1 cellular context compared by ENCODE assay signal in the genomic region with DNA sequence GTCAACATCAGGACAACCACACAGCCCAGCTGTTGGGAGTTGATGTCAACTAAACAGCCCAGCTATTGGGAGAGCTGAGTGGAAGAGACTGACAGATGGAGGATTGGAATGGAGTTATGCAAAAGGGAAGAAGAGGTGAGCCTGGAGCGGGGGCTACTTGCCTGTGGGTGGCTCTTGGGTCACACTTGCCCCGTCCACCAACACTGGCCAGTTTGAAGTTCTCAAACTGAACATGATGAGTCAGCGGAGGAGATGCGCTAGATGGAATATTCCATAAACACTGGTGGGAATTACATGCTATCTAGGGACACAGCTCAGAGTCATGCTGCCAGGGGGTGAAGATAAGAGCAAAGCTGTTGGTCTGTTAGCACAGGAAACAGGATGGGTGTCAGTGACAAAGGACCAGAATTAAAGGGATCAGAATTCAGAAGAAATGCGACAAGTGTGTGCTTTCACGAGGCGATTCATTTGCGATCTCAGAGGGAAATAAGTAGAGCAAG.
TF ChIP-seq lines count a peak whose summit lies in the region.

No MANE protein-coding gene starts in this region.

TF ChIP-seq in K562, 482 proteins besides CTCF, POLR2A, EP300 and RAD21 (continued from another document and continues in another):
- TF ChIP-seq, protein P1, sequence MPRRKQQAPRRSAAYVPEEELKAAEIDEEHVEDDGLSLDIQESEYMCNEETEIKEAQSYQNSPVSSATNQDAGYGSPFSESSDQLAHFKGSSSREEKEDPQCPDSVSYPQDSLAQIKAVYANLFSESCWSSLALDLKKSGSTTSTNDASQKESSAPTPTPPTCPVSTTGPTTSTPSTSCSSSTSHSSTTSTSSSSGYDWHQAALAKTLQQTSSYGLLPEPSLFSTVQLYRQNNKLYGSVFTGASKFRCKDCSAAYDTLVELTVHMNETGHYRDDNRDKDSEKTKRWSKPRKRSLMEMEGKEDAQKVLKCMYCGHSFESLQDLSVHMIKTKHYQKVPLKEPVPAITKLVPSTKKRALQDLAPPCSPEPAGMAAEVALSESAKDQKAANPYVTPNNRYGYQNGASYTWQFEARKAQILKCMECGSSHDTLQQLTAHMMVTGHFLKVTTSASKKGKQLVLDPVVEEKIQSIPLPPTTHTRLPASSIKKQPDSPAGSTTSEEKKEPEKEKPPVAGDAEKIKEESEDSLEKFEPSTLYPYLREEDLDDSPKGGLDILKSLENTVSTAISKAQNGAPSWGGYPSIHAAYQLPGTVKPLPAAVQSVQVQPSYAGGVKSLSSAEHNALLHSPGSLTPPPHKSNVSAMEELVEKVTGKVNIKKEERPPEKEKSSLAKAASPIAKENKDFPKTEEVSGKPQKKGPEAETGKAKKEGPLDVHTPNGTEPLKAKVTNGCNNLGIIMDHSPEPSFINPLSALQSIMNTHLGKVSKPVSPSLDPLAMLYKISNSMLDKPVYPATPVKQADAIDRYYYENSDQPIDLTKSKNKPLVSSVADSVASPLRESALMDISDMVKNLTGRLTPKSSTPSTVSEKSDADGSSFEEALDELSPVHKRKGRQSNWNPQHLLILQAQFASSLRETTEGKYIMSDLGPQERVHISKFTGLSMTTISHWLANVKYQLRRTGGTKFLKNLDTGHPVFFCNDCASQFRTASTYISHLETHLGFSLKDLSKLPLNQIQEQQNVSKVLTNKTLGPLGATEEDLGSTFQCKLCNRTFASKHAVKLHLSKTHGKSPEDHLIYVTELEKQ (CRISPR knock-in tag; IDR thresholded peaks at IDR 0.05) = no peak
- TF ChIP-seq CBFA2T3 (IDR thresholded peaks at IDR 0.05) (peak; percentile 99), RNF2 (IDR thresholded peaks at IDR 0.05) (peak; percentile 98), CEBPG (CRISPR knock-in tag; IDR thresholded peaks at IDR 0.05) (peak; percentile 27; the same call in 1 of the 2 replicates), CEBPG (tag; conservative IDR thresholded peaks at IDR 0.05 in 1 of 2, IDR thresholded peaks at IDR 0.05 in 1 of 2) (peak; percentile 21 to 42; a peak in 1 of 4 replicates), ILK (tag; IDR thresholded peaks at IDR 0.05; ENCODE audit: borderline replicate concordance, low read depth) (no peak), U2AF1 (optimal IDR thresholded peaks at IDR 0.05; ENCODE audit: low read depth, low read length) (no peak), PYGO2 (tag; IDR thresholded peaks at IDR 0.05) (no peak), RBM22 (IDR thresholded peaks at IDR 0.05; ENCODE audit: low read depth, low read length, poor library complexity, severe bottlenecking) (no peak), CBFB (CRISPR knock-in tag; IDR thresholded peaks at IDR 0.05) (no peak), ZNF584 (CRISPR knock-in tag; IDR thresholded peaks at IDR 0.05; ENCODE audit: low read depth) (peak; percentile 42; the same call in 1 of the 2 replicates), ZNF212 (CRISPR knock-in tag; IDR thresholded peaks at IDR 0.05) (no peak), OTX1 (CRISPR knock-in tag; IDR thresholded peaks at IDR 0.05) (no peak), ZC3H11A (IDR thresholded peaks at IDR 0.05; ENCODE audit: low read depth, low read length) (no peak), ZSCAN29 (IDR thresholded peaks at IDR 0.05) (no peak), ZBTB7A (IDR thresholded peaks at IDR 0.05; ENCODE audit: borderline replicate concordance, control insufficient read depth, low read depth, low read length) (no peak; the same call in 1 of the 2 replicates), SNRNP70 (optimal IDR thresholded peaks at IDR 0.05; ENCODE audit: low read depth, low read length) (no peak), RUNX1 (IDR thresholded peaks at IDR 0.05; ENCODE audit: low read depth) (0 out of 2 replicates have a peak, but pooled peaks have one; percentile 64), CBX8 (IDR thresholded peaks at IDR 0.05; ENCODE audit: borderline replicate concordance, extremely low read depth, low read depth, low read length, poor library complexity, severe bottlenecking) (no peak), HMG20A (CRISPR knock-in tag; conservative IDR thresholded peaks at IDR 0.05) (no peak), CBFA2T2 (conservative IDR thresholded peaks at IDR 0.05) (peak; percentile 97), HMGN3 (IDR thresholded peaks at IDR 0.05; ENCODE audit: borderline replicate concordance, extremely low read depth, insufficient read length, low read depth, low read length) (peak; percentile 48), KAT7 (CRISPR knock-in tag; IDR thresholded peaks at IDR 0.05; ENCODE audit: borderline replicate concordance) (peak; percentile 39; the same call in 1 of the 2 replicates), MCM3 (IDR thresholded peaks at IDR 0.05) (no peak), PML (IDR thresholded peaks at IDR 0.05; ENCODE audit: low read length) (peak; percentile 94), ESRRB (CRISPR knock-in tag; IDR thresholded peaks at IDR 0.05; ENCODE audit: borderline replicate concordance) (no peak), ZNF239 (CRISPR knock-in tag; IDR thresholded peaks at IDR 0.05) (no peak)
- TF ChIP-seq, protein P2, sequence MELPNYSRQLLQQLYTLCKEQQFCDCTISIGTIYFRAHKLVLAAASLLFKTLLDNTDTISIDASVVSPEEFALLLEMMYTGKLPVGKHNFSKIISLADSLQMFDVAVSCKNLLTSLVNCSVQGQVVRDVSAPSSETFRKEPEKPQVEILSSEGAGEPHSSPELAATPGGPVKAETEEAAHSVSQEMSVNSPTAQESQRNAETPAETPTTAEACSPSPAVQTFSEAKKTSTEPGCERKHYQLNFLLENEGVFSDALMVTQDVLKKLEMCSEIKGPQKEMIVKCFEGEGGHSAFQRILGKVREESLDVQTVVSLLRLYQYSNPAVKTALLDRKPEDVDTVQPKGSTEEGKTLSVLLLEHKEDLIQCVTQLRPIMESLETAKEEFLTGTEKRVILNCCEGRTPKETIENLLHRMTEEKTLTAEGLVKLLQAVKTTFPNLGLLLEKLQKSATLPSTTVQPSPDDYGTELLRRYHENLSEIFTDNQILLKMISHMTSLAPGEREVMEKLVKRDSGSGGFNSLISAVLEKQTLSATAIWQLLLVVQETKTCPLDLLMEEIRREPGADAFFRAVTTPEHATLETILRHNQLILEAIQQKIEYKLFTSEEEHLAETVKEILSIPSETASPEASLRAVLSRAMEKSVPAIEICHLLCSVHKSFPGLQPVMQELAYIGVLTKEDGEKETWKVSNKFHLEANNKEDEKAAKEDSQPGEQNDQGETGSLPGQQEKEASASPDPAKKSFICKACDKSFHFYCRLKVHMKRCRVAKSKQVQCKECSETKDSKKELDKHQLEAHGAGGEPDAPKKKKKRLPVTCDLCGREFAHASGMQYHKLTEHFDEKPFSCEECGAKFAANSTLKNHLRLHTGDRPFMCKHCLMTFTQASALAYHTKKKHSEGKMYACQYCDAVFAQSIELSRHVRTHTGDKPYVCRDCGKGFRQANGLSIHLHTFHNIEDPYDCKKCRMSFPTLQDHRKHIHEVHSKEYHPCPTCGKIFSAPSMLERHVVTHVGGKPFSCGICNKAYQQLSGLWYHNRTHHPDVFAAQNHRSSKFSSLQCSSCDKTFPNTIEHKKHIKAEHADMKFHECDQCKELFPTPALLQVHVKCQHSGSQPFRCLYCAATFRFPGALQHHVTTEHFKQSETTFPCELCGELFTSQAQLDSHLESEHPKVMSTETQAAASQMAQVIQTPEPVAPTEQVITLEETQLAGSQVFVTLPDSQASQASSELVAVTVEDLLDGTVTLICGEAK (IDR thresholded peaks at IDR 0.05) = no peak; the same call in 1 of the 2 replicates
- TF ChIP-seq, protein P2 (CRISPR knock-in tag; IDR thresholded peaks at IDR 0.05) = no peak
- TF ChIP-seq, protein P3, sequence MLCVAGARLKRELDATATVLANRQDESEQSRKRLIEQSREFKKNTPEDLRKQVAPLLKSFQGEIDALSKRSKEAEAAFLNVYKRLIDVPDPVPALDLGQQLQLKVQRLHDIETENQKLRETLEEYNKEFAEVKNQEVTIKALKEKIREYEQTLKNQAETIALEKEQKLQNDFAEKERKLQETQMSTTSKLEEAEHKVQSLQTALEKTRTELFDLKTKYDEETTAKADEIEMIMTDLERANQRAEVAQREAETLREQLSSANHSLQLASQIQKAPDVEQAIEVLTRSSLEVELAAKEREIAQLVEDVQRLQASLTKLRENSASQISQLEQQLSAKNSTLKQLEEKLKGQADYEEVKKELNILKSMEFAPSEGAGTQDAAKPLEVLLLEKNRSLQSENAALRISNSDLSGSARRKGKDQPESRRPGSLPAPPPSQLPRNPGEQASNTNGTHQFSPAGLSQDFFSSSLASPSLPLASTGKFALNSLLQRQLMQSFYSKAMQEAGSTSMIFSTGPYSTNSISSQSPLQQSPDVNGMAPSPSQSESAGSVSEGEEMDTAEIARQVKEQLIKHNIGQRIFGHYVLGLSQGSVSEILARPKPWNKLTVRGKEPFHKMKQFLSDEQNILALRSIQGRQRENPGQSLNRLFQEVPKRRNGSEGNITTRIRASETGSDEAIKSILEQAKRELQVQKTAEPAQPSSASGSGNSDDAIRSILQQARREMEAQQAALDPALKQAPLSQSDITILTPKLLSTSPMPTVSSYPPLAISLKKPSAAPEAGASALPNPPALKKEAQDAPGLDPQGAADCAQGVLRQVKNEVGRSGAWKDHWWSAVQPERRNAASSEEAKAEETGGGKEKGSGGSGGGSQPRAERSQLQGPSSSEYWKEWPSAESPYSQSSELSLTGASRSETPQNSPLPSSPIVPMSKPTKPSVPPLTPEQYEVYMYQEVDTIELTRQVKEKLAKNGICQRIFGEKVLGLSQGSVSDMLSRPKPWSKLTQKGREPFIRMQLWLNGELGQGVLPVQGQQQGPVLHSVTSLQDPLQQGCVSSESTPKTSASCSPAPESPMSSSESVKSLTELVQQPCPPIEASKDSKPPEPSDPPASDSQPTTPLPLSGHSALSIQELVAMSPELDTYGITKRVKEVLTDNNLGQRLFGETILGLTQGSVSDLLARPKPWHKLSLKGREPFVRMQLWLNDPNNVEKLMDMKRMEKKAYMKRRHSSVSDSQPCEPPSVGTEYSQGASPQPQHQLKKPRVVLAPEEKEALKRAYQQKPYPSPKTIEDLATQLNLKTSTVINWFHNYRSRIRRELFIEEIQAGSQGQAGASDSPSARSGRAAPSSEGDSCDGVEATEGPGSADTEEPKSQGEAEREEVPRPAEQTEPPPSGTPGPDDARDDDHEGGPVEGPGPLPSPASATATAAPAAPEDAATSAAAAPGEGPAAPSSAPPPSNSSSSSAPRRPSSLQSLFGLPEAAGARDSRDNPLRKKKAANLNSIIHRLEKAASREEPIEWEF (CRISPR knock-in tag; IDR thresholded peaks at IDR 0.05) = 0 out of 2 replicates have a peak, but pooled peaks have one; percentile 27
- TF ChIP-seq, protein P4, sequence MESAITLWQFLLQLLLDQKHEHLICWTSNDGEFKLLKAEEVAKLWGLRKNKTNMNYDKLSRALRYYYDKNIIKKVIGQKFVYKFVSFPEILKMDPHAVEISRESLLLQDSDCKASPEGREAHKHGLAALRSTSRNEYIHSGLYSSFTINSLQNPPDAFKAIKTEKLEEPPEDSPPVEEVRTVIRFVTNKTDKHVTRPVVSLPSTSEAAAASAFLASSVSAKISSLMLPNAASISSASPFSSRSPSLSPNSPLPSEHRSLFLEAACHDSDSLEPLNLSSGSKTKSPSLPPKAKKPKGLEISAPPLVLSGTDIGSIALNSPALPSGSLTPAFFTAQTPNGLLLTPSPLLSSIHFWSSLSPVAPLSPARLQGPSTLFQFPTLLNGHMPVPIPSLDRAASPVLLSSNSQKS (CRISPR knock-in tag; IDR thresholded peaks at IDR 0.05) = no peak
- TF ChIP-seq, protein P5, sequence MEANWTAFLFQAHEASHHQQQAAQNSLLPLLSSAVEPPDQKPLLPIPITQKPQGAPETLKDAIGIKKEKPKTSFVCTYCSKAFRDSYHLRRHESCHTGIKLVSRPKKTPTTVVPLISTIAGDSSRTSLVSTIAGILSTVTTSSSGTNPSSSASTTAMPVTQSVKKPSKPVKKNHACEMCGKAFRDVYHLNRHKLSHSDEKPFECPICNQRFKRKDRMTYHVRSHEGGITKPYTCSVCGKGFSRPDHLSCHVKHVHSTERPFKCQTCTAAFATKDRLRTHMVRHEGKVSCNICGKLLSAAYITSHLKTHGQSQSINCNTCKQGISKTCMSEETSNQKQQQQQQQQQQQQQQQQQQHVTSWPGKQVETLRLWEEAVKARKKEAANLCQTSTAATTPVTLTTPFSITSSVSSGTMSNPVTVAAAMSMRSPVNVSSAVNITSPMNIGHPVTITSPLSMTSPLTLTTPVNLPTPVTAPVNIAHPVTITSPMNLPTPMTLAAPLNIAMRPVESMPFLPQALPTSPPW (CRISPR knock-in tag; IDR thresholded peaks at IDR 0.05) = peak; percentile 76
- TF ChIP-seq, protein P6, sequence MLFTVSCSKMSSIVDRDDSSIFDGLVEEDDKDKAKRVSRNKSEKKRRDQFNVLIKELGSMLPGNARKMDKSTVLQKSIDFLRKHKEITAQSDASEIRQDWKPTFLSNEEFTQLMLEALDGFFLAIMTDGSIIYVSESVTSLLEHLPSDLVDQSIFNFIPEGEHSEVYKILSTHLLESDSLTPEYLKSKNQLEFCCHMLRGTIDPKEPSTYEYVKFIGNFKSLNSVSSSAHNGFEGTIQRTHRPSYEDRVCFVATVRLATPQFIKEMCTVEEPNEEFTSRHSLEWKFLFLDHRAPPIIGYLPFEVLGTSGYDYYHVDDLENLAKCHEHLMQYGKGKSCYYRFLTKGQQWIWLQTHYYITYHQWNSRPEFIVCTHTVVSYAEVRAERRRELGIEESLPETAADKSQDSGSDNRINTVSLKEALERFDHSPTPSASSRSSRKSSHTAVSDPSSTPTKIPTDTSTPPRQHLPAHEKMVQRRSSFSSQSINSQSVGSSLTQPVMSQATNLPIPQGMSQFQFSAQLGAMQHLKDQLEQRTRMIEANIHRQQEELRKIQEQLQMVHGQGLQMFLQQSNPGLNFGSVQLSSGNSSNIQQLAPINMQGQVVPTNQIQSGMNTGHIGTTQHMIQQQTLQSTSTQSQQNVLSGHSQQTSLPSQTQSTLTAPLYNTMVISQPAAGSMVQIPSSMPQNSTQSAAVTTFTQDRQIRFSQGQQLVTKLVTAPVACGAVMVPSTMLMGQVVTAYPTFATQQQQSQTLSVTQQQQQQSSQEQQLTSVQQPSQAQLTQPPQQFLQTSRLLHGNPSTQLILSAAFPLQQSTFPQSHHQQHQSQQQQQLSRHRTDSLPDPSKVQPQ (CRISPR knock-in tag; IDR thresholded peaks at IDR 0.05; ENCODE audit: borderline replicate concordance) = no peak
